In the genomic region with DNA sequence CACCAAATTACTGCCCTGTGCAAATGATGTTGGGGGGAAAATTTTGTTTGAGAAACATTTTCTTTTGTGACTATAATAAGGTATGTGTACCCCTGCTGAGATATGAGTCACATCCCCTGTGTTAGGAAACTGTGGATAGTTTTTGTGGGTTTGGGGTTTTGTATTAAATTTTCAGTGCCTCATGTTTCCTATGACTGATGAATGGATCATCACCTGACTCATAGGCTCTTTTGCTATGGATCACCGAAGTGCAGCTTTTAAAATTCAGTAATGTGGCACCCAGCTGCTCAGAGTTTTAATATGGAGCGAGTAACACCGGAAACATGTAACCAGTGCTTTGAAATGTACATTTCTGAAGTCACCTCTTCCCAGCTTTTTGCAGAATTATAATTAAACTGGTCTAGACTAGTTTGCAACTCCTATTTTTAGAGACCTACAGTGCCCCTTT, we compare ENCODE assay signal across 10 cellular contexts.
DNase-seq lines count a peak whose midpoint lies in the region; ATAC-seq, FAIRE-seq and TF ChIP-seq lines count a peak whose summit lies in the region.
"Had no signal": no experiment of that assay in that cellular context is flagged by ENCODE, and none has a peak within 500 bp of the region (broad histone marks: within the 10 kb centered on the region; RNA-seq: fewer than 3 reads in every experiment).

No MANE protein-coding gene starts in this region.

- H3K9me3 ChIP-seq in K562 (replicated peaks; ENCODE audit: control insufficient read depth, insufficient read depth, low read depth, low read length): no peaks in the 10 kb centered on the region

- H3K4me2 ChIP-seq in K562 (ENCODE audit: insufficient read depth, low read length): no peak overlapping the region

- no peak for TF ChIP-seq POLR2A in K562 (conservative IDR thresholded peaks at IDR 0.05)

- BruUV-seq in K562 (replicated peaks; lab: Mats Ljungman, UMichigan): no TSS peak

- TF ChIP-seq RAD21 in K562 (CRISPR knock-in tag; conservative IDR thresholded peaks at IDR 0.05 in 1 of 2, IDR thresholded peaks at IDR 0.05 in 1 of 2): no peak

- no peak for TF ChIP-seq CTCF in K562 (IDR thresholded peaks at IDR 0.05 in 2 of 3, conservative IDR thresholded peaks at IDR 0.05 in 1 of 3; ENCODE audit: insufficient read depth in 2 of 3, low read depth in 1 of 3, low read length in 3 of 3)
- TF ChIP-seq CTCF in retinal pigment epithelial cell (conservative IDR thresholded peaks at IDR 0.05; ENCODE audit: low read depth, low read length): no peak

- in situ Hi-C loops in K562 (cut with MboI): no loop called here

- H3K27me3 ChIP-seq in K562 (ENCODE audit: control insufficient read depth in 2 of 2, insufficient read depth in 2 of 2, low read length in 2 of 2): no peaks in the 10 kb centered on the region

- peak overlapping the region; percentile 61; the same call in 2 of the 3 replicates for H3K27ac ChIP-seq in K562 (ENCODE audit: extremely low read depth, low read depth, low read length)

- 0 out of 2 replicates have a peak overlapping the region, but pooled peaks have one; percentile 46 for H2AFZ ChIP-seq in K562 (ENCODE audit: low read depth, low read length)

- no peak overlapping the region for H3K4me3 ChIP-seq in K562
- no peak overlapping the region for H3K4me3 ChIP-seq in retinal pigment epithelial cell (ENCODE audit: low read length)
- H3K4me3 ChIP-seq: skin epidermis had no signal

- ATAC-seq in activated CD4-positive, CD25-positive, alpha-beta regulatory T cell treated with anti-CD3 and anti-CD28 coated beads, Interleukin-2, amount 50 U/mL, for 24 hours: peak; percentile 62 to 82
- no peak for ATAC-seq in K562
- ATAC-seq in HG03439 (IDR thresholded peaks at IDR 0.05; ENCODE audit: unreplicated experiment): no peak

- peak; percentile 56; the same call in 1 of the 2 replicates for TF ChIP-seq EP300 in K562 (IDR thresholded peaks at IDR 0.05; ENCODE audit: low read length)

- POLR2A ChIA-PET in K562 (lab: Yijun Ruan, JAX): no interaction called here

- no peaks in the 10 kb centered on the region for H3K79me2 ChIP-seq in K562 (ENCODE audit: control insufficient read depth, insufficient read depth, low read length)

- 22% methylated on average over 3 of the region's 3 CpGs for WGBS in K562 (ENCODE audit: insufficient coverage, low coverage, missing lambda C conversion rate)

- peaks cover 0 to 40% of the 10 kb centered on the region in 2 experiments; a peak in 3 of 5 replicates for H3K4me1 ChIP-seq in K562 (replicated peaks in 1 of 2; ENCODE audit: control insufficient read depth in 2 of 2, insufficient read depth in 2 of 2, low read length in 2 of 2)

- no peaks in the 10 kb centered on the region for H4K20me1 ChIP-seq in K562 (replicated peaks; ENCODE audit: control insufficient read depth, insufficient read depth, low read length)

- FAIRE-seq in K562 (lab: Jason Lieb, UNC): no peak

- H3K9me1 ChIP-seq in K562 (ENCODE audit: control insufficient read depth, insufficient read depth, low read length): no peaks in the 10 kb centered on the region

- CTCF ChIA-PET in K562 (lab: Yijun Ruan, JAX; ENCODE audit: low intra/inter-chr PET ratio): no interaction called here

- intact Hi-C loops in K562 (cut with micrococcal nuclease): no loop called here

- DNase-seq in activated CD4-positive, CD25-positive, alpha-beta regulatory T cell treated with anti-CD3 and anti-CD28 coated beads, Interleukin-2, amount 50 U/mL, for 72 hours: no peak
- DNase-seq in MV-4-11 (lab: John Stamatoyannopoulos, UW): peak; percentile 93
- DNase-seq in K562 (ENCODE audit: extremely low read depth in 1 of 4, low spot score in 3 of 4): peak in 3 of 4 experiments; percentile 17 to 42 (median 26)
- DNase-seq in retinal pigment epithelial cell (ENCODE audit: low read depth): peak; percentile 58
- no peak for DNase-seq in NCI-H82 (lab: John Stamatoyannopoulos, UW)
- no peak for DNase-seq in HuH-7 (ENCODE audit: low spot score)
- DNase-seq: NCI-H1092 treated with DMSO at 0.1 percent for 48 hours had no signal

- H3K36me3 ChIP-seq in K562 (ENCODE audit: control insufficient read depth, insufficient read depth, low read length): no peaks in the 10 kb centered on the region

- no peak overlapping the region for H3K9ac ChIP-seq in K562 (ENCODE audit: insufficient read depth in 1 of 2, low read depth in 2 of 2, low read length in 2 of 2)

TF ChIP-seq in K562, 482 proteins besides CTCF, POLR2A, EP300 and RAD21 (continues in another document):
- TF ChIP-seq, protein P1, sequence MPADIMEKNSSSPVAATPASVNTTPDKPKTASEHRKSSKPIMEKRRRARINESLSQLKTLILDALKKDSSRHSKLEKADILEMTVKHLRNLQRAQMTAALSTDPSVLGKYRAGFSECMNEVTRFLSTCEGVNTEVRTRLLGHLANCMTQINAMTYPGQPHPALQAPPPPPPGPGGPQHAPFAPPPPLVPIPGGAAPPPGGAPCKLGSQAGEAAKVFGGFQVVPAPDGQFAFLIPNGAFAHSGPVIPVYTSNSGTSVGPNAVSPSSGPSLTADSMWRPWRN (IDR thresholded peaks at IDR 0.05; ENCODE audit: low read depth): no peak
- TF ChIP-seq PYGO2 (tag; IDR thresholded peaks at IDR 0.05): no peak
- no peak for TF ChIP-seq XRCC4 (IDR thresholded peaks at IDR 0.05; ENCODE audit: extremely low read depth, insufficient read depth, insufficient read length)
- TF ChIP-seq ZNF76 (CRISPR knock-in tag; IDR thresholded peaks at IDR 0.05; ENCODE audit: borderline replicate concordance): no peak
- 0 out of 2 replicates have a peak, but pooled peaks have one; percentile 22 for TF ChIP-seq ZNF589 (CRISPR knock-in tag; IDR thresholded peaks at IDR 0.05; ENCODE audit: low read depth)
- TF ChIP-seq SRSF3 (IDR thresholded peaks at IDR 0.05; ENCODE audit: insufficient read depth, low read length): no peak
- TF ChIP-seq SAFB2 (IDR thresholded peaks at IDR 0.05; ENCODE audit: borderline replicate concordance, low read depth, low read length, severe bottlenecking): no peak
- no peak for TF ChIP-seq TFAM (CRISPR knock-in tag; conservative IDR thresholded peaks at IDR 0.05)
- TF ChIP-seq ESRRA (IDR thresholded peaks at IDR 0.05; ENCODE audit: borderline replicate concordance, low read depth): no peak
- no peak for TF ChIP-seq ZNF766 (CRISPR knock-in tag; conservative IDR thresholded peaks at IDR 0.05)
- no peak for TF ChIP-seq ZNF445 (CRISPR knock-in tag; IDR thresholded peaks at IDR 0.05; ENCODE audit: low read depth)
- TF ChIP-seq, protein P2, sequence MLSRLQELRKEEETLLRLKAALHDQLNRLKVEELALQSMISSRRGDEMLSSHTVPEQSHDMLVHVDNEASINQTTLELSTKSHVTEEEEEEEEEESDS (CRISPR knock-in tag; IDR thresholded peaks at IDR 0.05): no peak
- TF ChIP-seq DACH1 (IDR thresholded peaks at IDR 0.05; ENCODE audit: partially characterized antibody): no peak
- no peak for TF ChIP-seq WHSC1 (IDR thresholded peaks at IDR 0.05; ENCODE audit: low read length)
- TF ChIP-seq, protein P3, sequence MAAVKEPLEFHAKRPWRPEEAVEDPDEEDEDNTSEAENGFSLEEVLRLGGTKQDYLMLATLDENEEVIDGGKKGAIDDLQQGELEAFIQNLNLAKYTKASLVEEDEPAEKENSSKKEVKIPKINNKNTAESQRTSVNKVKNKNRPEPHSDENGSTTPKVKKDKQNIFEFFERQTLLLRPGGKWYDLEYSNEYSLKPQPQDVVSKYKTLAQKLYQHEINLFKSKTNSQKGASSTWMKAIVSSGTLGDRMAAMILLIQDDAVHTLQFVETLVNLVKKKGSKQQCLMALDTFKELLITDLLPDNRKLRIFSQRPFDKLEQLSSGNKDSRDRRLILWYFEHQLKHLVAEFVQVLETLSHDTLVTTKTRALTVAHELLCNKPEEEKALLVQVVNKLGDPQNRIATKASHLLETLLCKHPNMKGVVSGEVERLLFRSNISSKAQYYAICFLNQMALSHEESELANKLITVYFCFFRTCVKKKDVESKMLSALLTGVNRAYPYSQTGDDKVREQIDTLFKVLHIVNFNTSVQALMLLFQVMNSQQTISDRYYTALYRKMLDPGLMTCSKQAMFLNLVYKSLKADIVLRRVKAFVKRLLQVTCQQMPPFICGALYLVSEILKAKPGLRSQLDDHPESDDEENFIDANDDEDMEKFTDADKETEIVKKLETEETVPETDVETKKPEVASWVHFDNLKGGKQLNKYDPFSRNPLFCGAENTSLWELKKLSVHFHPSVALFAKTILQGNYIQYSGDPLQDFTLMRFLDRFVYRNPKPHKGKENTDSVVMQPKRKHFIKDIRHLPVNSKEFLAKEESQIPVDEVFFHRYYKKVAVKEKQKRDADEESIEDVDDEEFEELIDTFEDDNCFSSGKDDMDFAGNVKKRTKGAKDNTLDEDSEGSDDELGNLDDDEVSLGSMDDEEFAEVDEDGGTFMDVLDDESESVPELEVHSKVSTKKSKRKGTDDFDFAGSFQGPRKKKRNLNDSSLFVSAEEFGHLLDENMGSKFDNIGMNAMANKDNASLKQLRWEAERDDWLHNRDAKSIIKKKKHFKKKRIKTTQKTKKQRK (IDR thresholded peaks at IDR 0.05; ENCODE audit: borderline replicate concordance, low read depth, low read length): no peak
- peak; percentile 40; the same call in 1 of the 2 replicates for TF ChIP-seq ZKSCAN8 (CRISPR knock-in tag; IDR thresholded peaks at IDR 0.05)

Comparison
In these comparisons a context has a peak if more than half of its experiments do, and no peak if none do; other contexts are left out.
1. ATAC-seq: peak in activated CD4-positive, CD25-positive, alpha-beta regulatory T cell treated with anti-CD3 and anti-CD28 coated beads, Interleukin-2, amount 50 U/mL, for 24 hours (2 of 2); none in K562 (single experiment) and HG03439 (single experiment).
2. DNase-seq: peak in MV-4-11 (single experiment), K562 (3 of 4) and retinal pigment epithelial cell (single experiment); none in activated CD4-positive, CD25-positive, alpha-beta regulatory T cell treated with anti-CD3 and anti-CD28 coated beads, Interleukin-2, amount 50 U/mL, for 72 hours (single experiment), NCI-H82 (single experiment) and HuH-7 (single experiment).